ENCODE assay signal across 34 cellular contexts in the genomic region with DNA sequence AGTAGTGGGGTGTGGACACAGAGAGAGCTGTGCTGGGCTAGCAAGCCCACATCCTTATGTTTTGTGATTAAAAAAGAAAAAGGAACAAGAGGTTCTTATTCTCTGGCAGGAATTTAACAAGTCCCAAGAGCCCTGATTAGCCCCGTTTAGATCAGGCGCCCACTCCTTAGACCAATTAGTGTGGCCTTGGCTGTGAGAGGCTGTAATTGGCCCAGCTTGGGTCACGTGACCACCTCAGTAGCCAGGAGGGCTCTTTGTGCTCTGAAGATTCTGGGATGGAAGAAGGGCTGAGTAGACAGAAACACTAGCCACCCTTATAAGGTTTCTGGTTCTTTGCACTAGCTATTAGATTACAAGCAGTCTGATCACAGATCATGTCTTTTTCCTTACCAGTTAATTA. TPM values are rescaled to one million over a fixed set of nuclear protein-coding genes. Genes with fewer than 3 reads are reported as not detected.
DNase-seq lines count a peak whose midpoint lies in the region; ATAC-seq, FAIRE-seq and TF ChIP-seq lines count a peak whose summit lies in the region.
"Had no signal": no experiment of that assay in that cellular context is flagged by ENCODE, and none has a peak within 500 bp of the region (broad histone marks: within the 10 kb centered on the region; RNA-seq: fewer than 3 reads in every experiment).

No MANE protein-coding gene starts in this region.

- H3K9me1 ChIP-seq in K562 (ENCODE audit: control insufficient read depth, insufficient read depth, low read length), result no peaks in the 10 kb centered on the region

- H3K9me3 ChIP-seq in Loucy (ENCODE audit: insufficient read depth, low read depth, low read length), result no peaks in the 10 kb centered on the region
- no peaks in the 10 kb centered on the region for H3K9me3 ChIP-seq in K562 (replicated peaks; ENCODE audit: control insufficient read depth, insufficient read depth, low read depth, low read length)
- no peaks in the 10 kb centered on the region for H3K9me3 ChIP-seq in stomach
- H3K9me3 ChIP-seq: breast epithelium, colonic mucosa, thoracic aorta, uterus had no signal

- H3K36me3 ChIP-seq in Loucy (ENCODE audit: insufficient read depth, low read length) (no peaks in the 10 kb centered on the region), K562 (ENCODE audit: control insufficient read depth, insufficient read depth, low read length) (no peaks in the 10 kb centered on the region), stomach (no peaks in the 10 kb centered on the region)
- H3K36me3 ChIP-seq: breast epithelium, colonic mucosa, thoracic aorta, uterus had no signal

- H3K4me3 ChIP-seq in Loucy (ENCODE audit: low read length, poor library complexity, severe bottlenecking), result no peak overlapping the region
- no peak overlapping the region for H3K4me3 ChIP-seq in K562
- H3K4me3 ChIP-seq in stomach, result no peak overlapping the region
- H3K4me3 ChIP-seq: breast epithelium, colonic mucosa, thoracic aorta, uterus had no signal

- TF ChIP-seq RAD21 in K562 (CRISPR knock-in tag; conservative IDR thresholded peaks at IDR 0.05 in 1 of 2, IDR thresholded peaks at IDR 0.05 in 1 of 2), result no peak

- H3K4me2 ChIP-seq in Loucy (ENCODE audit: low read depth, low read length, poor library complexity, severe bottlenecking), result no peak overlapping the region
- no peak overlapping the region for H3K4me2 ChIP-seq in K562 (ENCODE audit: insufficient read depth, low read length)

- H3K79me2 ChIP-seq in Loucy (ENCODE audit: insufficient read depth, low read length), result no peaks in the 10 kb centered on the region
- no peaks in the 10 kb centered on the region for H3K79me2 ChIP-seq in K562 (ENCODE audit: control insufficient read depth, insufficient read depth, low read length)
- H3K79me2 ChIP-seq: parathyroid adenoma had no signal

- peak; percentile 29; the same call in 1 of the 3 replicates for ATAC-seq in K562
- ATAC-seq in T-cell (replicated peaks in 1 of 4), result no peak
- ATAC-seq in HG03342 (IDR thresholded peaks at IDR 0.05; ENCODE audit: unreplicated experiment), result no peak
- ATAC-seq: activated CD8-positive, alpha-beta memory T cell treated with anti-CD3 and anti-CD28 coated beads, Interleukin-2, amount 10 ng/mL, durations not matched to agents 7 days and 5 days; activated T-cell treated with anti-CD3 and anti-CD28 coated beads, Interleukin-2, amount 50 U/mL, for 72 hours; effector memory CD8-positive, alpha-beta T cell; right cardiac atrium; stimulated activated memory B cell treated with anti-CD40 and anti-IgM and Interleukin-4, amounts not matched to agents 10 μg/mL and 1 μg/mL and 100 μg/mL, for 72 hours had no signal

- no peak for TF ChIP-seq CTCF in Loucy (conservative IDR thresholded peaks at IDR 0.05; ENCODE audit: low read length)
- no peak for TF ChIP-seq CTCF in K562 (IDR thresholded peaks at IDR 0.05 in 2 of 3, conservative IDR thresholded peaks at IDR 0.05 in 1 of 3; ENCODE audit: insufficient read depth in 2 of 3, low read depth in 1 of 3, low read length in 3 of 3)
- TF ChIP-seq CTCF in stomach (IDR thresholded peaks at IDR 0.05), result no peak

- H3K9ac ChIP-seq in Loucy (ENCODE audit: low read depth, low read length, poor library complexity, severe bottlenecking) (no peak overlapping the region), K562 (ENCODE audit: insufficient read depth in 1 of 2, low read depth in 2 of 2, low read length in 2 of 2) (no peak overlapping the region)
- H3K9ac ChIP-seq: parathyroid adenoma had no signal

- H3K4me3 Mint-ChIP-seq in T-cell, result no peak overlapping the region
- H3K4me3 Mint-ChIP-seq: activated CD4-positive, alpha-beta T cell treated with anti-CD3 and anti-CD28 coated beads, Interleukin-2, amount 10 ng/mL, durations not matched to agents 7 days and 5 days; activated CD8-positive, alpha-beta memory T cell treated with anti-CD3 and anti-CD28 coated beads, Interleukin-2, amount 10 ng/mL, durations not matched to agents 7 days and 5 days; activated naive CD4-positive, alpha-beta T cell treated with anti-CD3 and anti-CD28 coated beads for 36 hours; activated T-cell treated with anti-CD3 and anti-CD28 coated beads, Interleukin-2, amount 50 U/mL, for 72 hours; effector memory CD8-positive, alpha-beta T cell; nephron; stimulated activated memory B cell treated with anti-CD40 and anti-IgM and Interleukin-4, amounts not matched to agents 10 μg/mL and 1 μg/mL and 100 μg/mL, for 72 hours; T-helper 2 cell treated with Interferon-gamma antibody and Interleukin-4, amounts not matched to agents 5 μg/mL and 100 μg/mL, for 36 hours had no signal

- H3K9me3 Mint-ChIP-seq in T-cell, result no peaks in the 10 kb centered on the region
- H3K9me3 Mint-ChIP-seq: activated CD4-positive, alpha-beta T cell treated with anti-CD3 and anti-CD28 coated beads, Interleukin-2, amount 10 ng/mL, durations not matched to agents 7 days and 5 days; activated naive CD4-positive, alpha-beta T cell treated with anti-CD3 and anti-CD28 coated beads for 36 hours; activated T-cell treated with anti-CD3 and anti-CD28 coated beads, Interleukin-2, amount 50 U/mL, for 72 hours; effector memory CD8-positive, alpha-beta T cell; nephron; stimulated activated memory B cell treated with anti-CD40 and anti-IgM and Interleukin-4, amounts not matched to agents 10 μg/mL and 1 μg/mL and 100 μg/mL, for 72 hours; T-helper 2 cell treated with Interferon-gamma antibody and Interleukin-4, amounts not matched to agents 5 μg/mL and 100 μg/mL, for 36 hours had no signal

- H3K4me1 Mint-ChIP-seq in T-cell, result peaks cover 29 to 40% (median 37%) of the 10 kb centered on the region in 3 donors
- H3K4me1 Mint-ChIP-seq: nephron; stimulated activated memory B cell treated with anti-CD40 and anti-IgM and Interleukin-4, amounts not matched to agents 10 μg/mL and 1 μg/mL and 100 μg/mL, for 72 hours had no signal

- peaks cover 0 to 3% of the 10 kb centered on the region in 2 donors for H3K27me3 Mint-ChIP-seq in T-cell
- H3K27me3 Mint-ChIP-seq: effector memory CD8-positive, alpha-beta T cell had no signal

- H2AFZ ChIP-seq in Loucy (ENCODE audit: low read length), result peak overlapping the region; percentile 44
- no peak overlapping the region for H2AFZ ChIP-seq in K562 (ENCODE audit: low read depth, low read length)
- H2AFZ ChIP-seq: parathyroid adenoma had no signal

- H3K27me3 ChIP-seq in Loucy (ENCODE audit: insufficient read depth, low read length, poor library complexity, severe bottlenecking), result no peaks in the 10 kb centered on the region
- no peaks in the 10 kb centered on the region; a peak in 1 of 5 replicates for H3K27me3 ChIP-seq in K562 (ENCODE audit: control insufficient read depth in 2 of 2, insufficient read depth in 2 of 2, low read length in 2 of 2)
- no peaks in the 10 kb centered on the region for H3K27me3 ChIP-seq in stomach
- H3K27me3 ChIP-seq: breast epithelium, colonic mucosa, uterus had no signal

- no TSS peak for BruUV-seq in K562 (replicated peaks; lab: Mats Ljungman, UMichigan)

- no peak overlapping the region for H3K27ac ChIP-seq in K562 (ENCODE audit: extremely low read depth, low read depth, low read length)
- peak overlapping the region; percentile 56 to 72 (median 67) for H3K27ac ChIP-seq in stomach
- H3K27ac ChIP-seq: breast epithelium, colonic mucosa, parathyroid adenoma, thoracic aorta, uterus, VCaP had no signal

- TF ChIP-seq POLR2A in K562 (conservative IDR thresholded peaks at IDR 0.05) (no peak), stomach (IDR thresholded peaks at IDR 0.05) (no peak)

- FAIRE-seq in K562 (lab: Jason Lieb, UNC), result no peak
- FAIRE-seq: D721Med, islet of Langerhans, RCC 7860 had no signal

- CTCF ChIA-PET in K562 (lab: Yijun Ruan, JAX; ENCODE audit: low intra/inter-chr PET ratio) (no interaction called here), T-cell (lab: Charles Lee) (interaction anchor here in 1 of 2 donors (0.6 to 1.3 kb wide), 2 partner anchors 26 to 215 kb away, joined by 3 to 4 read pairs; no protein-coding TSS in a partner anchor)

- H4K20me1 ChIP-seq in Loucy (ENCODE audit: insufficient read depth, low read length, poor library complexity, severe bottlenecking), result no peaks in the 10 kb centered on the region
- H4K20me1 ChIP-seq in K562 (replicated peaks; ENCODE audit: control insufficient read depth, insufficient read depth, low read length), result no peaks in the 10 kb centered on the region

- in situ Hi-C loops in K562 (cut with MboI), result no loop called here

- intact Hi-C loops in K562 (cut with micrococcal nuclease), result no loop called here
- intact Hi-C loops in stomach (cut with DNase I; ENCODE audit: low total_unique reads), result no loop called here

- TF ChIP-seq EP300 in K562 (IDR thresholded peaks at IDR 0.05; ENCODE audit: low read length), result no peak
- TF ChIP-seq EP300 in stomach (IDR thresholded peaks at IDR 0.05), result no peak

- WGBS in K562 (ENCODE audit: insufficient coverage, low coverage, missing lambda C conversion rate), result 0% methylated on average over 3 of the region's 3 CpGs
- WGBS in stomach, 5 donors, result 30 to 62% (median 52%) methylated on average over 3 of the region's 3 CpGs

- POLR2A ChIA-PET in K562 (lab: Yijun Ruan, JAX) (no interaction called here), T-cell (lab: Charles Lee) (interaction anchor here in 1 of 2 donors (0.5 kb wide), 1 partner anchor 1040 kb away, joined by 19 read pairs; no protein-coding TSS in a partner anchor)

- H3K27ac Mint-ChIP-seq in T-cell, result no peak overlapping the region
- H3K27ac Mint-ChIP-seq: activated CD4-positive, alpha-beta T cell treated with anti-CD3 and anti-CD28 coated beads, Interleukin-2, amount 10 ng/mL, durations not matched to agents 7 days and 5 days; activated CD8-positive, alpha-beta memory T cell treated with anti-CD3 and anti-CD28 coated beads, Interleukin-2, amount 10 ng/mL, durations not matched to agents 7 days and 5 days; activated naive CD4-positive, alpha-beta T cell treated with anti-CD3 and anti-CD28 coated beads for 36 hours; activated T-cell treated with anti-CD3 and anti-CD28 coated beads, Interleukin-2, amount 50 U/mL, for 72 hours; effector memory CD8-positive, alpha-beta T cell; nephron; stimulated activated memory B cell treated with anti-CD40 and anti-IgM and Interleukin-4, amounts not matched to agents 10 μg/mL and 1 μg/mL and 100 μg/mL, for 72 hours; T-helper 2 cell treated with Interferon-gamma antibody and Interleukin-4, amounts not matched to agents 5 μg/mL and 100 μg/mL, for 36 hours had no signal

- H3K4me1 ChIP-seq in Loucy (ENCODE audit: insufficient read depth, low read length, poor library complexity, severe bottlenecking), result peaks cover 49% of the 10 kb centered on the region
- H3K4me1 ChIP-seq in K562 (replicated peaks in 1 of 2; ENCODE audit: control insufficient read depth in 2 of 2, insufficient read depth in 2 of 2, low read length in 2 of 2), result no peaks in the 10 kb centered on the region
- H3K4me1 ChIP-seq in stomach, result peaks cover 14 to 27% (median 20%) of the 10 kb centered on the region in 4 donors
- H3K4me1 ChIP-seq: breast epithelium, colonic mucosa, parathyroid adenoma, uterus had no signal

- DNase-seq in NCI-H82 (lab: John Stamatoyannopoulos, UW), result peak; percentile 56
- DNase-seq in NCI-H82 treated with DMSO at 0.1 percent for 48 hours (lab: John Stamatoyannopoulos, UW; ENCODE audit: unreplicated experiment), result no peak
- DNase-seq in K562 (ENCODE audit: extremely low read depth in 1 of 4, low spot score in 3 of 4), result peak in 2 of 4 experiments; percentile 4 to 16
- no peak for DNase-seq in stomach
- no peak for DNase-seq in T-cell
- no peak for DNase-seq in mesenteric fat pad (ENCODE audit: low spot score)
- DNase-seq: activated CD4-positive, alpha-beta T cell treated with anti-CD3 and anti-CD28 coated beads, Interleukin-2, amount 10 ng/mL, durations not matched to agents 7 days and 5 days; activated CD8-positive, alpha-beta memory T cell treated with anti-CD3 and anti-CD28 coated beads, Interleukin-2, amount 10 ng/mL, durations not matched to agents 7 days and 5 days; activated naive CD4-positive, alpha-beta T cell treated with anti-CD3 and anti-CD28 coated beads for 36 hours; activated T-cell treated with anti-CD3 and anti-CD28 coated beads, Interleukin-2, amount 50 U/mL, for 72 hours; C1 segment of cervical spinal cord; colonic mucosa; effector memory CD8-positive, alpha-beta T cell; foreskin melanocyte; hypothalamus; Karpas-422; NCI-H187 treated with DMSO at 0.1 percent for 48 hours; NCI-H510A treated with DMSO at 0.1 percent for 48 hours; right cardiac atrium; stimulated activated CD4-positive, alpha-beta T cell treated with anti-CD3 and anti-CD28 coated beads, Interleukin-4, amount 100 ng/mL, for 1 hour; uterus had no signal

- H3K36me3 Mint-ChIP-seq in T-cell, result peaks cover 3% of the 10 kb centered on the region
- H3K36me3 Mint-ChIP-seq: activated CD8-positive, alpha-beta memory T cell treated with anti-CD3 and anti-CD28 coated beads, Interleukin-2, amount 10 ng/mL, durations not matched to agents 7 days and 5 days; stimulated activated memory B cell treated with anti-CD40 and anti-IgM and Interleukin-4, amounts not matched to agents 10 μg/mL and 1 μg/mL and 100 μg/mL, for 72 hours had no signal

- no peaks in the 10 kb centered on the region; the same call in 1 of the 2 replicates for H3F3A ChIP-seq in Loucy (ENCODE audit: low read depth)

- no peaks in the 10 kb centered on the region for H3K9me2 ChIP-seq in Loucy (replicated peaks; ENCODE audit: low read depth, low read length)

RNA-seq across cellular contexts. Expression of gene GCNT4, which starts 31.1 kb away (rescaled TPM):
- total RNA-seq in K562 (2011; cell fraction: chromatin; rRNA removed; ENCODE audit: low replicate concordance), result not detected in 2 replicates
- not detected in 2 replicates for total RNA-seq in K562 (2011; cell fraction: nucleolus; rRNA removed)
- total RNA-seq in K562 (2011; cell fraction: nucleoplasm; rRNA removed), result not detected in 2 replicates
- total RNA-seq in K562 (2014; rRNA removed), result not detected in 2 replicates
- total RNA-seq in K562 (2014; rRNA removed; fragmentation: Illumina TruSeq; extraction: Trizol), result not detected in 2 replicates
- total RNA-seq in K562 (2015; rRNA removed; fragmentation: Illumina TruSeq; extraction: Trizol), result not detected in 2 replicates
- total RNA-seq in K562 (2021), result 0.02 TPM in 1 of 2 replicates, not detected in the other
- not detected in 2 replicates for polyA plus RNA-seq in K562 (2011; rRNA removed)
- polyA plus RNA-seq in K562 (2011; cell fraction: cytosol; rRNA removed), result not detected in 2 replicates
- polyA plus RNA-seq in K562 (2011; cell fraction: nucleus; rRNA removed), result not detected in 2 replicates
- not detected in 2 replicates for polyA plus RNA-seq in K562 (2012)
- polyA plus RNA-seq in K562 (2014; fragmentation: Illumina TruSeq; extraction: Trizol), result not detected in 2 replicates
- polyA plus RNA-seq in K562 (2014; fragmentation: Nextera tagmentation; extraction: Ambion mirVana), result under 1 TPM in 1 of 2 experiments, not detected in 1; 0.01 TPM
- polyA plus RNA-seq in K562 (2014; rRNA removed), result not detected in 2 replicates
- polyA minus RNA-seq in K562 (2011; rRNA and poly(A)+ RNA removed), result not detected in 2 replicates
- not detected in 2 replicates for polyA minus RNA-seq in K562 (2011; cell fraction: cytosol; rRNA and poly(A)+ RNA removed)
- polyA minus RNA-seq in K562 (2011; cell fraction: nucleus; rRNA and poly(A)+ RNA removed), result not detected in 2 replicates
- total RNA-seq in stomach, result 10 to 100 TPM in 2 of 5 donors, 1 to 10 TPM in 3; 1.2 to 31.4 (median 8.0) TPM
- polyA plus RNA-seq in stomach, result 1 to 10 TPM; 1.5 to 3.8 (median 3.3) TPM
- 10 to 100 TPM in 4 of 5 donors, 1 to 10 TPM in 1; 7.1 to 17.5 (median 11.5) TPM for total RNA-seq in T-cell
- total RNA-seq in mesenteric fat pad, result 1.00 TPM
- total RNA-seq: HT1080 had no signal
